In genomic region chr13:112115403-112116091, GRCh38 we compare ENCODE assay signal across 18 cellular contexts. TPM values are rescaled to one million over a fixed set of nuclear protein-coding genes. Genes with fewer than 3 reads are reported as not detected.
DNase-seq lines count a peak whose midpoint lies in the region; ATAC-seq, FAIRE-seq and TF ChIP-seq lines count a peak whose summit lies in the region.
"Had no signal": no experiment of that assay in that cellular context is flagged by ENCODE, and none has a peak within 500 bp of the region (broad histone marks: within the 10 kb centered on the region; RNA-seq: fewer than 3 reads in every experiment).

No MANE protein-coding gene starts in this region.

- H3K79me1 ChIP-seq in neuronal stem cell (ENCODE audit: low read depth, low read length): no peaks in the 10 kb centered on the region

- no peak overlapping the region for H3K4me3 Mint-ChIP-seq in GM23338
- no peak overlapping the region for H3K4me3 Mint-ChIP-seq in endodermal cell
- no peak overlapping the region for H3K4me3 Mint-ChIP-seq in activated naive CD8-positive, alpha-beta T cell treated with anti-CD3 and anti-CD28 coated beads, Interleukin-2, amount 50 U/mL, for 24 hours
- H3K4me3 Mint-ChIP-seq: CD14-positive monocyte; CD4-positive, alpha-beta memory T cell had no signal

- no peak overlapping the region for H4K8ac ChIP-seq in neuronal stem cell (ENCODE audit: low read depth, low read length)

- H3K36me3 Mint-ChIP-seq in GM23338 (ENCODE audit: low read depth) (no peaks in the 10 kb centered on the region), endodermal cell (ENCODE audit: low read depth) (no peaks in the 10 kb centered on the region)
- no peaks in the 10 kb centered on the region for H3K36me3 Mint-ChIP-seq in activated naive CD8-positive, alpha-beta T cell treated with anti-CD3 and anti-CD28 coated beads, Interleukin-2, amount 50 U/mL, for 24 hours (ENCODE audit: low read depth)
- H3K36me3 Mint-ChIP-seq: CD14-positive monocyte; CD4-positive, alpha-beta memory T cell had no signal

- H3K27me3 ChIP-seq in GM23338 (ENCODE audit: insufficient read depth) (no peaks in the 10 kb centered on the region), endodermal cell (ENCODE audit: control insufficient read depth, insufficient read depth, low read length, poor library complexity, severe bottlenecking) (peaks cover 48% of the 10 kb centered on the region), neuronal stem cell (ENCODE audit: control insufficient read depth in 3 of 3, insufficient read depth in 3 of 3, low read depth in 1 of 3, low read length in 3 of 3) (no peaks in the 10 kb centered on the region), A673 (replicated peaks; ENCODE audit: insufficient read depth, low read depth, low read length, poor library complexity) (peaks cover 50% of the 10 kb centered on the region)
- H3K27me3 ChIP-seq: BLaER1 had no signal

- no peak for TF ChIP-seq POLR2A in A549 (IDR thresholded peaks at IDR 0.05; ENCODE audit: low read length)

- no peak overlapping the region for H2BK5ac ChIP-seq in neuronal stem cell (ENCODE audit: low read length)

- in situ Hi-C loops in G401 (cut with HindIII; ENCODE audit: low sequenced_read_pairs): no loop called here

- H3K9me3 Mint-ChIP-seq in GM23338: no peaks in the 10 kb centered on the region; the same call in 2 of the 3 replicates
- no peaks in the 10 kb centered on the region for H3K9me3 Mint-ChIP-seq in endodermal cell
- no peaks in the 10 kb centered on the region for H3K9me3 Mint-ChIP-seq in activated naive CD8-positive, alpha-beta T cell treated with anti-CD3 and anti-CD28 coated beads, Interleukin-2, amount 50 U/mL, for 24 hours

- peaks cover 23% of the 10 kb centered on the region for H3K27me3 Mint-ChIP-seq in GM23338 (ENCODE audit: insufficient read depth, low read depth, poor library complexity)
- peaks cover 80% of the 10 kb centered on the region for H3K27me3 Mint-ChIP-seq in endodermal cell (ENCODE audit: insufficient read depth)
- H3K27me3 Mint-ChIP-seq in activated naive CD8-positive, alpha-beta T cell treated with anti-CD3 and anti-CD28 coated beads, Interleukin-2, amount 50 U/mL, for 24 hours: peaks cover 15% of the 10 kb centered on the region

- H3K79me2 ChIP-seq in GM23338 (replicated peaks; ENCODE audit: insufficient read depth): no peaks in the 10 kb centered on the region

- DNase-seq in A549 (ENCODE audit: low read depth in 1 of 2, low spot score in 1 of 2) (no peak), GM23338 (ENCODE audit: low spot score) (no peak), endodermal cell (peak; percentile 36), neuronal stem cell (ENCODE audit: low spot score) (no peak), activated T-cell treated with anti-CD3 and anti-CD28 coated beads for 4 hours (no peak), G401 (ENCODE audit: low spot score) (no peak), A673 (ENCODE audit: low spot score) (no peak)
- DNase-seq in activated naive CD8-positive, alpha-beta T cell treated with anti-CD3 and anti-CD28 coated beads, Interleukin-2, amount 50 U/mL, for 24 hours: no peak
- DNase-seq: CD4-positive, alpha-beta memory T cell; DMS153; DMS79; GF-D8; GM23248 had no signal

- H3K9me3 ChIP-seq in A549 (no peaks in the 10 kb centered on the region), endodermal cell (ENCODE audit: control insufficient read depth, low read length) (no peaks in the 10 kb centered on the region), neuronal stem cell (replicated peaks in 1 of 2; ENCODE audit: control insufficient read depth in 2 of 2, insufficient read depth in 1 of 2, low read depth in 1 of 2, low read length in 2 of 2) (peaks cover 0 to 4% of the 10 kb centered on the region in 2 donors), A673 (ENCODE audit: low read depth, low read length, poor library complexity, severe bottlenecking) (no peaks in the 10 kb centered on the region)
- H3K9me3 ChIP-seq: BLaER1 had no signal

- WGBS in A549 (ENCODE audit: missing lambda C conversion rate): 40% methylated on average over 11 of the region's 20 CpGs
- WGBS in endodermal cell (ENCODE audit: insufficient coverage in 1 of 2, insufficient read length in 1 of 2), 2 experiments: 90 to 92% methylated on average over 9 to 20 of the region's 20 CpGs
- no CpG with 5 or more reads among the region's 20 CpGs for WGBS in neuronal stem cell (ENCODE audit: extremely low coverage in 2 of 2, insufficient read length in 2 of 2, insufficient replicate concordance in 1 of 2), 2 donors

- H3K4me2 ChIP-seq in A549 (no peak overlapping the region), GM23338 (no peak overlapping the region), neuronal stem cell (ENCODE audit: insufficient read depth, low read length, poor library complexity, severe bottlenecking) (no peak overlapping the region)
- H3K4me2 ChIP-seq: BLaER1 had no signal

- no peaks in the 10 kb centered on the region for H3K4me1 ChIP-seq in A549
- H3K4me1 ChIP-seq in GM23338 (ENCODE audit: insufficient read depth): no peaks in the 10 kb centered on the region
- H3K4me1 ChIP-seq in endodermal cell (ENCODE audit: control insufficient read depth, insufficient read depth, low read length): no peaks in the 10 kb centered on the region
- peaks cover 2 to 25% of the 10 kb centered on the region in 2 donors for H3K4me1 ChIP-seq in neuronal stem cell (ENCODE audit: control insufficient read depth in 2 of 2, insufficient read depth in 1 of 2, low read depth in 1 of 2, low read length in 2 of 2)
- H3K4me1 ChIP-seq in A673 (ENCODE audit: insufficient read depth, low read length, poor library complexity, severe bottlenecking): no peaks in the 10 kb centered on the region

- no peak for ATAC-seq in A549
- ATAC-seq in GM23338: peak; percentile 52
- no peak for ATAC-seq in activated naive CD8-positive, alpha-beta T cell treated with anti-CD3 and anti-CD28 coated beads, Interleukin-2, amount 50 U/mL, for 24 hours

- no peak overlapping the region for H3K14ac ChIP-seq in neuronal stem cell (ENCODE audit: low read length)

- TF ChIP-seq EP300 in A549 (IDR thresholded peaks at IDR 0.05): no peak

- TF ChIP-seq CTCF in A549 (IDR thresholded peaks at IDR 0.05): no peak
- no peak for TF ChIP-seq CTCF in GM23338 (conservative IDR thresholded peaks at IDR 0.05; ENCODE audit: low read depth in 2 of 2)
- TF ChIP-seq CTCF in endodermal cell (conservative IDR thresholded peaks at IDR 0.05): no peak
- no peak for TF ChIP-seq CTCF in A673 (conservative IDR thresholded peaks at IDR 0.05; ENCODE audit: low read depth, low read length)

- H2BK12ac ChIP-seq in neuronal stem cell (ENCODE audit: low read length): peak overlapping the region; percentile 76

- no peak overlapping the region for H2AFZ ChIP-seq in GM23338
- no peak overlapping the region for H2AFZ ChIP-seq in neuronal stem cell (ENCODE audit: low read length)
- H2AFZ ChIP-seq: GM23248 had no signal

- no peaks in the 10 kb centered on the region for H3K9me2 ChIP-seq in GM23338 (ENCODE audit: insufficient read depth)

- no peak overlapping the region for H2BK120ac ChIP-seq in neuronal stem cell (ENCODE audit: low read depth, low read length)

- no TSS peak for BruUV-seq in A673 (replicated peaks; lab: Mats Ljungman, UMichigan)

- H3K27ac Mint-ChIP-seq in GM23338 (no peak overlapping the region), endodermal cell (no peak overlapping the region)
- H3K27ac Mint-ChIP-seq in activated naive CD8-positive, alpha-beta T cell treated with anti-CD3 and anti-CD28 coated beads, Interleukin-2, amount 50 U/mL, for 24 hours: no peak overlapping the region
- H3K27ac Mint-ChIP-seq: CD4-positive, alpha-beta memory T cell had no signal

- H4K20me1 ChIP-seq in GM23338 (replicated peaks; ENCODE audit: insufficient read depth): no peaks in the 10 kb centered on the region
- H4K20me1 ChIP-seq: BLaER1 had no signal

- H3K4me1 Mint-ChIP-seq in GM23338 (no peaks in the 10 kb centered on the region; the same call in 1 of the 3 replicates), endodermal cell (no peaks in the 10 kb centered on the region)
- no peaks in the 10 kb centered on the region for H3K4me1 Mint-ChIP-seq in activated naive CD8-positive, alpha-beta T cell treated with anti-CD3 and anti-CD28 coated beads, Interleukin-2, amount 50 U/mL, for 24 hours
- H3K4me1 Mint-ChIP-seq: CD14-positive monocyte; CD4-positive, alpha-beta memory T cell had no signal

- no peak overlapping the region for H3K4me3 ChIP-seq in A549
- H3K4me3 ChIP-seq in GM23338: no peak overlapping the region
- no peak overlapping the region for H3K4me3 ChIP-seq in endodermal cell (ENCODE audit: low read length)
- no peak overlapping the region for H3K4me3 ChIP-seq in neuronal stem cell (ENCODE audit: low read length in 2 of 2)
- H3K4me3 ChIP-seq in A673 (ENCODE audit: low read depth, low read length, poor library complexity, severe bottlenecking): no peak overlapping the region
- H3K4me3 ChIP-seq: BLaER1, GM23248 had no signal

- H3K36me3 ChIP-seq in GM23338 (ENCODE audit: insufficient read depth): no peaks in the 10 kb centered on the region
- H3K36me3 ChIP-seq in endodermal cell (ENCODE audit: control insufficient read depth, insufficient read depth, low read length): no peaks in the 10 kb centered on the region
- H3K36me3 ChIP-seq in neuronal stem cell (replicated peaks in 1 of 2; ENCODE audit: control insufficient read depth in 2 of 2, insufficient read depth in 2 of 2, low read length in 2 of 2): no peaks in the 10 kb centered on the region
- no peaks in the 10 kb centered on the region for H3K36me3 ChIP-seq in A673 (ENCODE audit: insufficient read depth, low read length, poor library complexity, severe bottlenecking)
- H3K36me3 ChIP-seq: BLaER1 had no signal

- H3K9ac ChIP-seq in endodermal cell (ENCODE audit: extremely low read depth, low read length, poor library complexity, severe bottlenecking) (no peak overlapping the region), neuronal stem cell (ENCODE audit: low read depth, low read length, poor library complexity) (no peak overlapping the region)
- H3K9ac ChIP-seq: BLaER1, GM23248 had no signal

- intact Hi-C loops in A673 (cut with micrococcal nuclease; ENCODE audit: unreplicated experiment): no loop called here

- peak overlapping the region; percentile 91 for H2BK15ac ChIP-seq in neuronal stem cell (ENCODE audit: low read length)

- H4K91ac ChIP-seq in neuronal stem cell (ENCODE audit: low read depth, low read length, poor library complexity): no peak overlapping the region

- H3K27ac ChIP-seq in A549 (no peak overlapping the region), GM23338 (ENCODE audit: low read depth) (no peak overlapping the region), endodermal cell (ENCODE audit: low read depth, low read length) (no peak overlapping the region), neuronal stem cell (replicated peaks; ENCODE audit: low read length) (no peak overlapping the region), A673 (ENCODE audit: low read depth, low read length, poor library complexity, severe bottlenecking) (no peak overlapping the region)
- H3K27ac ChIP-seq: BLaER1, GM23248 had no signal

- no peak for FAIRE-seq in A549 (lab: Jason Lieb, UNC)
- FAIRE-seq: A204.1, H54 had no signal

- POLR2A ChIA-PET in A549 (lab: Yijun Ruan, JAX): no interaction called here
- POLR2A ChIA-PET in A673 (lab: Charles Lee; ENCODE audit: low non-redundant PET): no interaction called here

- no peak overlapping the region for H2AK5ac ChIP-seq in neuronal stem cell (ENCODE audit: low read depth, low read length)

- H3F3A ChIP-seq in GM23338 (replicated peaks; ENCODE audit: low read depth): no peaks in the 10 kb centered on the region

- CTCF ChIA-PET in A549 (lab: Yijun Ruan, JAX) (no interaction called here), A673 (lab: Charles Lee) (no interaction called here)

- H3K23ac ChIP-seq in neuronal stem cell (ENCODE audit: low read depth, low read length, poor library complexity): no peak overlapping the region

- H3K4ac ChIP-seq in neuronal stem cell (ENCODE audit: low read length): no peak overlapping the region

- TF ChIP-seq RAD21 in A549 (conservative IDR thresholded peaks at IDR 0.05 in 1 of 2, IDR thresholded peaks at IDR 0.05 in 1 of 2): no peak

- H3K18ac ChIP-seq in neuronal stem cell (ENCODE audit: low read length): peak overlapping the region; percentile 89

RNA-seq across cellular contexts. Expression of gene SOX1, which starts 48.6 kb away (rescaled TPM):
- not detected in 2 replicates for polyA plus RNA-seq in A549 (2011; rRNA removed)
- polyA plus RNA-seq in A549 (2012; cell fraction: cytosol; rRNA removed): not detected in 2 replicates
- not detected in 2 replicates for polyA plus RNA-seq in A549 (2012; cell fraction: nucleus; rRNA removed)
- polyA plus RNA-seq in A549 (2017; fragmentation: RNase III; extraction: RNeasy Plus Mini Kit Qiagen cat#74134 plus additional on column Dnase treatment): not detected in 3 replicates
- polyA minus RNA-seq in A549 (2011; rRNA and poly(A)+ RNA removed): not detected in 2 replicates
- total RNA-seq in GM23338 (2014; rRNA removed; shearing (Covaris generic)): 0.04 and 0.17 TPM in 2 replicates
- 0.10 TPM in 1 of 2 replicates, not detected in the other for polyA plus RNA-seq in GM23338 (2016; fragmentation: Nextera tagmentation; extraction: Ambion mirVana)
- total RNA-seq in endodermal cell: not detected
- polyA plus RNA-seq in endodermal cell (2013, experiment 1 of 2): 40.6 TPM
- polyA plus RNA-seq in endodermal cell (2013, experiment 2 of 2): 33.9 TPM
- 12.8 TPM for polyA plus RNA-seq in neuronal stem cell (2013, experiment 1 of 2)
- 14.4 TPM for polyA plus RNA-seq in neuronal stem cell (2013, experiment 2 of 2)
- total RNA-seq in G401 (2014; rRNA removed; shearing (Covaris generic)): not detected in 2 replicates
- total RNA-seq in A673 (2021): 47.7 and 56.6 TPM in 2 replicates
- total RNA-seq: CD4-positive, alpha-beta memory T cell; GM23248 had no signal
- polyA plus RNA-seq: AG04450; CD14-positive monocyte; CD4-positive, alpha-beta memory T cell; GM23248 had no signal

Comparison
In these comparisons a context has a peak if more than half of its experiments do, and no peak if none do; other contexts are left out.
1. RNA of gene SOX1, which starts 48.6 kb away (total RNA-seq): 47.7 to 56.6 TPM in A673; 0.04 to 0.17 TPM in GM23338, not detected in endodermal cell and not detected in G401; every median in the first group is over 10 times any median in the second.